ENCODE assay signal across 11 cellular contexts in genomic region chr12:9115731-9116689, GRCh38. TPM values are rescaled to one million over a fixed set of nuclear protein-coding genes. Genes with fewer than 3 reads are reported as not detected.
DNase-seq lines count a peak whose midpoint lies in the region; ATAC-seq and TF ChIP-seq lines count a peak whose summit lies in the region.
"Had no signal": no experiment of that assay in that cellular context is flagged by ENCODE, and none has a peak within 500 bp of the region (broad histone marks: within the 10 kb centered on the region; RNA-seq: fewer than 3 reads in every experiment).

Gene A2M, minus strand, starts transcription at chr12:9115919. Its CDS starts 70 bp downstream, at chr12:9115849.

- intact Hi-C loops in left colon (cut with DNase I, micrococcal nuclease) (no loop called here), gastrocnemius medialis (cut with DNase I; ENCODE audit: low total_unique reads) (loop anchor here (5.0 to 10.0 kb wide), 2 partner anchors 51 to 129 kb away; no protein-coding TSS in a partner anchor)

- H3K4me3 Mint-ChIP-seq in chondrocyte (ENCODE audit: unreplicated experiment), result peak within 1 kb of the TSS; percentile 63
- H3K4me3 Mint-ChIP-seq: H9 had no signal

- peaks cover 17% of the 10 kb centered on the region for H3K4me1 Mint-ChIP-seq in chondrocyte (ENCODE audit: low read depth)

- TF ChIP-seq POLR2A in gastrocnemius medialis (IDR thresholded peaks at IDR 0.05), result peak; percentile 37 to 47

- TF ChIP-seq CTCF in chondrocyte (IDR thresholded peaks at IDR 0.05), result no peak
- TF ChIP-seq CTCF in gastrocnemius medialis (IDR thresholded peaks at IDR 0.05 in 4 of 5, conservative IDR thresholded peaks at IDR 0.05 in 1 of 5), result no peak

- H3K27ac ChIP-seq in gastrocnemius medialis, result peak within 1 kb of the TSS; percentile 64 to 69 (median 66)

- no peaks in the 10 kb centered on the region for H3K27me3 Mint-ChIP-seq in chondrocyte (ENCODE audit: low read depth)

- H3K9me3 ChIP-seq in gastrocnemius medialis, result no peaks in the 10 kb centered on the region

- H3K36me3 ChIP-seq in gastrocnemius medialis, result peaks cover 0 to 10% of the 10 kb centered on the region in 2 donors

- peak; percentile 64 for DNase-seq in EH (ENCODE audit: low read depth)
- DNase-seq in chondrocyte (ENCODE audit: low spot score), result no peak
- DNase-seq in left colon, result no peak
- no peak for DNase-seq in gastrocnemius medialis
- DNase-seq in HK-2 (ENCODE audit: unreplicated experiment), result no peak
- no peak for DNase-seq in HUDEP-2 (lab: John Stamatoyannopoulos, UW; ENCODE audit: unreplicated experiment in 76 of 76)
- no peak for DNase-seq in stimulated activated CD8-positive, alpha-beta memory T cell treated with anti-CD3 and anti-CD28 coated beads, Interleukin-4, amount 100 ng/mL, for 48 hours
- DNase-seq in A172 (ENCODE audit: low spot score), result no peak
- DNase-seq: effector CD4-positive, alpha-beta T cell; H9 had no signal

- H3K36me3 Mint-ChIP-seq in chondrocyte (ENCODE audit: low read depth), result no peaks in the 10 kb centered on the region

- no peaks in the 10 kb centered on the region for H3K9me3 Mint-ChIP-seq in chondrocyte (ENCODE audit: low read depth)
- H3K9me3 Mint-ChIP-seq: H9 had no signal

- no peak within 1 kb of the TSS for H3K27ac Mint-ChIP-seq in chondrocyte (ENCODE audit: unreplicated experiment)

- H3K4me1 ChIP-seq in gastrocnemius medialis, result peaks cover 26 to 42% of the 10 kb centered on the region in 2 donors

- no peaks in the 10 kb centered on the region for H3K27me3 ChIP-seq in gastrocnemius medialis

- ATAC-seq in left colon, result no peak
- peak; percentile 67 to 84 for ATAC-seq in gastrocnemius medialis

- in situ Hi-C loops in gastrocnemius medialis (cut with MboI; ENCODE audit: low sequenced_read_pairs in 4 of 4), result no loop called here

- peak within 1 kb of the TSS; percentile 46 to 56 (median 53) for H3K4me3 ChIP-seq in gastrocnemius medialis

RNA-seq across cellular contexts. Expression of gene A2M, which starts in this region (rescaled TPM):
- total RNA-seq in chondrocyte, result 8.5 to 40.8 TPM (median 33.9 TPM) in 3 replicates
- 100 to 1,000 TPM in 1 of 2 donors, 10 to 100 TPM in 1; 83.4 to 227 TPM for total RNA-seq in left colon
- 100 to 1,000 TPM in 3 of 4 donors, 10 to 100 TPM in 1; 77.1 to 135 (median 126) TPM for total RNA-seq in gastrocnemius medialis
- total RNA-seq in A172 (2014; rRNA removed; shearing (Covaris generic)), result not detected in 2 replicates
- total RNA-seq: Daoy had no signal
